ENCODE assay signal across 24 cellular contexts in genomic region chr1:4133541-4133940, GRCh38.
"Had no signal": no experiment of that assay in that cellular context is flagged by ENCODE, and none has a peak within 500 bp of the region (broad histone marks: within the 10 kb centered on the region; RNA-seq: fewer than 3 reads in every experiment).

No MANE protein-coding gene starts in this region.

- H3K27ac Mint-ChIP-seq: dendritic cell treated with granulocyte-macrophage colony-stimulating factor and Interleukin-4, amounts not matched to agents 40 ng/mL and 50 ng/mL, for 4 days; effector memory CD8-positive, alpha-beta T cell; endodermal cell; mesothelial cell of epicardium had no signal

- H3K4me3 Mint-ChIP-seq: dendritic cell treated with granulocyte-macrophage colony-stimulating factor and Interleukin-4, amounts not matched to agents 40 ng/mL and 50 ng/mL, for 4 days; effector memory CD8-positive, alpha-beta T cell; endodermal cell; mesothelial cell of epicardium had no signal

- H3K9me3 ChIP-seq: colonic mucosa, esophagus squamous epithelium, gastrocnemius medialis, left ventricle myocardium inferior, lower lobe of right lung, mucosa of descending colon had no signal

- H3K4me1 Mint-ChIP-seq: mesothelial cell of epicardium had no signal

- H3K36me3 ChIP-seq: colonic mucosa, esophagus squamous epithelium, gastrocnemius medialis, heart right ventricle, left ventricle myocardium inferior, lower lobe of right lung had no signal

- H3K4me1 ChIP-seq: colonic mucosa, esophagus squamous epithelium, gastrocnemius medialis, heart right ventricle, left ventricle myocardium inferior, lower lobe of right lung had no signal

- ATAC-seq: effector memory CD8-positive, alpha-beta T cell; esophagus mucosa; gastrocnemius medialis; heart right ventricle; left cardiac atrium; left lobe of liver; lower lobe of right lung; mucosa of descending colon had no signal

- H3K27me3 ChIP-seq: colonic mucosa had no signal

- H3K27ac ChIP-seq: colonic mucosa, epithelial cell of prostate, esophagus squamous epithelium, gastrocnemius medialis, heart right ventricle, left ventricle myocardium inferior, lower lobe of right lung had no signal

- DNase-seq: colonic mucosa; cortex of kidney; effector CD8-positive, alpha-beta T cell; effector memory CD8-positive, alpha-beta T cell; endodermal cell; erythroblast; esophagus squamous epithelium; foreskin fibroblast; foreskin melanocyte; gastrocnemius medialis; glutamatergic neuron; head of caudate nucleus; heart right ventricle; hippocampal formation; left cardiac atrium; left ventricle myocardium inferior; lower lobe of right lung; mesenchymal stem cell; mucosa of descending colon had no signal

- H3K36me3 Mint-ChIP-seq: mesothelial cell of epicardium had no signal

- H3K4me3 ChIP-seq: colonic mucosa, esophagus squamous epithelium, gastrocnemius medialis, heart right ventricle, left ventricle myocardium inferior, lower lobe of right lung, mucosa of descending colon had no signal
